ENCODE assay signal across 8 cellular contexts in genomic region chr1:17128361-17128760, GRCh38. TPM values are rescaled to one million over a fixed set of nuclear protein-coding genes. Genes with fewer than 3 reads are reported as not detected.
DNase-seq lines count a peak whose midpoint lies in the region; ATAC-seq and TF ChIP-seq lines count a peak whose summit lies in the region.

No MANE protein-coding gene starts in this region.

- no TSS peak for BruUV-seq in OCI-LY7 (replicated peaks; lab: Mats Ljungman, UMichigan)

- ATAC-seq in HG03159 (IDR thresholded peaks at IDR 0.05; ENCODE audit: unreplicated experiment) (no peak), GM18909 (IDR thresholded peaks at IDR 0.05; ENCODE audit: poor library complexity, unreplicated experiment) (no peak), GM18511 (IDR thresholded peaks at IDR 0.05; ENCODE audit: unreplicated experiment) (no peak)

- DNase-seq in GM03348 (ENCODE audit: low spot score) (peak; percentile 90), OCI-LY7 (ENCODE audit: low spot score) (peak; percentile 22), epidermal melanocyte (ENCODE audit: insufficient read length, low spot score) (peak; percentile 93), osteoblast (ENCODE audit: insufficient read length, low spot score, missing footprints) (peak; percentile 96)
- no peak for DNase-seq in effector CD8-positive, alpha-beta T cell (lab: John Stamatoyannopoulos, UW)

- CTCF ChIA-PET in OCI-LY7 (lab: Charles Lee; ENCODE audit: unreplicated experiment): no interaction called here

- H3K27ac ChIP-seq in OCI-LY7 (ENCODE audit: low read depth, low read length, poor library complexity, severe bottlenecking): no peak overlapping the region
- peak overlapping the region; percentile 89 for H3K27ac ChIP-seq in osteoblast (ENCODE audit: low read depth, low read length)

- H3K36me3 ChIP-seq in OCI-LY7 (ENCODE audit: insufficient read depth, low read length) (no peaks in the 10 kb centered on the region), osteoblast (ENCODE audit: insufficient read depth, low read length) (no peaks in the 10 kb centered on the region)

- H3K27me3 ChIP-seq in osteoblast (ENCODE audit: insufficient read depth, low read length): no peaks in the 10 kb centered on the region

- H3K79me2 ChIP-seq in OCI-LY7 (ENCODE audit: insufficient read depth, low read depth, low read length) (no peaks in the 10 kb centered on the region), osteoblast (ENCODE audit: insufficient read depth, low read length) (no peaks in the 10 kb centered on the region)

- TF ChIP-seq CTCF in OCI-LY7 (conservative IDR thresholded peaks at IDR 0.05; ENCODE audit: low read length): no peak
- no peak for TF ChIP-seq CTCF in osteoblast (IDR thresholded peaks at IDR 0.05; ENCODE audit: extremely low read depth, low read depth, low read length)

- H3K4me2 ChIP-seq in OCI-LY7 (ENCODE audit: low read length) (peak overlapping the region; percentile 35), osteoblast (ENCODE audit: insufficient read depth, low read length) (peak overlapping the region; percentile 11)

- H3K9me3 ChIP-seq in OCI-LY7 (ENCODE audit: low read length) (no peaks in the 10 kb centered on the region), osteoblast (ENCODE audit: low read depth, low read length) (no peaks in the 10 kb centered on the region)

- peaks cover 5% of the 10 kb centered on the region for H3K4me1 ChIP-seq in OCI-LY7 (ENCODE audit: insufficient read depth, low read length, poor library complexity, severe bottlenecking)
- peaks cover 26% of the 10 kb centered on the region for H3K4me1 ChIP-seq in osteoblast (ENCODE audit: insufficient read depth, low read length)

- no peak overlapping the region for H3K4me3 ChIP-seq in OCI-LY7 (ENCODE audit: low read depth, low read length, poor library complexity, severe bottlenecking)
- no peak overlapping the region for H3K4me3 ChIP-seq in osteoblast (ENCODE audit: insufficient read depth, low read length)

- no peaks in the 10 kb centered on the region for H3K9me2 ChIP-seq in OCI-LY7 (ENCODE audit: insufficient read depth, low read length)

- H2AFZ ChIP-seq in OCI-LY7 (ENCODE audit: low read length) (no peak overlapping the region), osteoblast (ENCODE audit: low read length) (no peak overlapping the region)

- intact Hi-C loops in OCI-LY7 (cut with micrococcal nuclease; ENCODE audit: unreplicated experiment): no loop called here

- H4K20me1 ChIP-seq in OCI-LY7 (ENCODE audit: insufficient read depth, low read length) (no peaks in the 10 kb centered on the region), osteoblast (ENCODE audit: insufficient read depth, low read length) (no peaks in the 10 kb centered on the region)

- POLR2A ChIA-PET in OCI-LY7 (lab: Charles Lee): interaction anchor here (1.6 kb wide), 1 partner anchor 10 kb away, joined by 3 read pairs; no protein-coding TSS in a partner anchor

RNA-seq across cellular contexts. Expression of gene PADI2, which starts 9.1 kb away (rescaled TPM):
- not detected in 2 replicates for total RNA-seq in OCI-LY7 (2014; rRNA removed; shearing (Covaris generic))
- 0.08 TPM in 1 of 2 replicates, not detected in the other for total RNA-seq in OCI-LY7 (2022)
- under 0.01 and 0.29 TPM in 2 replicates for total RNA-seq in osteoblast
